ENCODE assay signal across 9 cellular contexts in the genomic region with DNA sequence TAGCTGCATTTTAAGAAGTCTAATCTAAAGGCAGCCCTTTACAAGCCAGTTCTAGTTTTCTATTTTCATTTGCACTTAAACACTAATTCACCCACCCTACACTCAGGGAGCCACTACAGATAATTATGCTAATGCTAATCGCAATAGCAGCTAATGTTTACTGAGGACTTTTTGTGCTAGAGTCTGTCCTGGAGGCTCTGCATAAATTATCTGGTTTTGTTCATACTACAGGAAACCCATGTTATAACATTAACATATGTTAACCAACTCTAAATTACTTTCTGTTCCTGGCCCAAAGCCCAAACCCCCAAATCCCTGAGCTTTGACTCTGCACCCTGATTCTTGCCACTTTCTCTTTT. TPM values are rescaled to one million over a fixed set of nuclear protein-coding genes. Genes with fewer than 3 reads are reported as not detected.
DNase-seq lines count a peak whose midpoint lies in the region; ATAC-seq, FAIRE-seq and TF ChIP-seq lines count a peak whose summit lies in the region.
"Had no signal": no experiment of that assay in that cellular context is flagged by ENCODE, and none has a peak within 500 bp of the region (broad histone marks: within the 10 kb centered on the region; RNA-seq: fewer than 3 reads in every experiment).

No MANE protein-coding gene starts in this region.

- peaks cover 0 to 3% (median 0%) of the 10 kb centered on the region in 11 donors for H3K9me3 Mint-ChIP-seq in naive thymus-derived CD4-positive, alpha-beta T cell

- H3K27ac ChIP-seq in caudate nucleus (ENCODE audit: low read depth, low read length): peak overlapping the region; percentile 46
- H3K27ac ChIP-seq in naive thymus-derived CD4-positive, alpha-beta T cell (ENCODE audit: low read depth, low read length): peak overlapping the region; percentile 53

- peaks cover 0 to 3% of the 10 kb centered on the region in 2 donors for H3K4me1 ChIP-seq in naive thymus-derived CD4-positive, alpha-beta T cell (ENCODE audit: control insufficient read depth in 2 of 2, insufficient read depth in 2 of 2, low read length in 2 of 2)

- FAIRE-seq in H54 (lab: Jason Lieb, UNC): no peak
- FAIRE-seq: A204.1 had no signal

- H3K36me3 Mint-ChIP-seq in naive thymus-derived CD4-positive, alpha-beta T cell: no peaks in the 10 kb centered on the region

- DNase-seq in DMS79 (lab: John Stamatoyannopoulos, UW): peak; percentile 46
- no peak for DNase-seq in DMS79 treated with DMSO at 0.1 percent for 48 hours (lab: John Stamatoyannopoulos, UW)
- DNase-seq in caudate nucleus (lab: John Stamatoyannopoulos, UW): no peak
- no peak for DNase-seq in naive thymus-derived CD4-positive, alpha-beta T cell
- DNase-seq in H54 (ENCODE audit: insufficient read length, low spot score): no peak
- no peak for DNase-seq in stimulated activated CD8-positive, alpha-beta memory T cell treated with anti-CD3 and anti-CD28 coated beads, Interleukin-4, amount 100 ng/mL, for 48 hours
- DNase-seq in SHP77 (lab: John Stamatoyannopoulos, UW): no peak

- no peaks in the 10 kb centered on the region for H3K36me3 ChIP-seq in naive thymus-derived CD4-positive, alpha-beta T cell (ENCODE audit: control insufficient read depth in 2 of 3, insufficient read depth in 3 of 3, low read length in 3 of 3)

- peak; percentile 4 for ATAC-seq in HG03280 (IDR thresholded peaks at IDR 0.05; ENCODE audit: unreplicated experiment)
- no peak for ATAC-seq in naive thymus-derived CD4-positive, alpha-beta T cell

- peak overlapping the region; percentile 86 to 97 (median 92) for H3K27ac Mint-ChIP-seq in naive thymus-derived CD4-positive, alpha-beta T cell

- intact Hi-C loops in naive thymus-derived CD4-positive, alpha-beta T cell (cut with micrococcal nuclease): loop anchor here (1.0 to 10.0 kb wide), 9 partner anchors 8 to 1480 kb away; a partner anchor contains a TSS

- peak overlapping the region; percentile 89 for H3K4me3 ChIP-seq in naive thymus-derived CD4-positive, alpha-beta T cell (ENCODE audit: low read length)

- POLR2A ChIA-PET in naive thymus-derived CD4-positive, alpha-beta T cell (lab: Charles Lee): interaction anchor here (0.7 kb wide), 1 partner anchor 9 kb away, joined by 3 read pairs; no protein-coding TSS in a partner anchor

- peaks cover 0 to 4% (median 0%) of the 10 kb centered on the region in 5 donors for H3K27me3 Mint-ChIP-seq in naive thymus-derived CD4-positive, alpha-beta T cell

- CTCF ChIA-PET in naive thymus-derived CD4-positive, alpha-beta T cell (lab: Charles Lee): no interaction called here

- no peaks in the 10 kb centered on the region for H3K9me3 ChIP-seq in naive thymus-derived CD4-positive, alpha-beta T cell (ENCODE audit: control insufficient read depth in 2 of 3, low read length in 3 of 3)

- H3K27me3 ChIP-seq in naive thymus-derived CD4-positive, alpha-beta T cell (ENCODE audit: control insufficient read depth in 2 of 2, insufficient read depth in 2 of 2, low read length in 2 of 2): no peaks in the 10 kb centered on the region

- H3K4me1 Mint-ChIP-seq in naive thymus-derived CD4-positive, alpha-beta T cell: peaks cover 11 to 29% (median 24%) of the 10 kb centered on the region in 7 donors

- no peak for TF ChIP-seq POLR2A in H54 (IDR thresholded peaks at IDR 0.05; ENCODE audit: low read depth, low read length)

- H3K4me3 Mint-ChIP-seq in naive thymus-derived CD4-positive, alpha-beta T cell: peak overlapping the region; percentile 88 to 96 (median 94)

RNA-seq across cellular contexts. Expression of a gene that starts 0.5 kb away (rescaled TPM):
- total RNA-seq in naive thymus-derived CD4-positive, alpha-beta T cell: 10 to 100 TPM in 4 of 5 experiments, 1 to 10 TPM in 1; 8.0 to 12.7 (median 12.0) TPM
- polyA plus RNA-seq in naive thymus-derived CD4-positive, alpha-beta T cell: 1 to 10 TPM; 2.4 to 3.1 TPM
